Comparison of ENCODE assay signal across 13 cellular contexts in genomic region chr7:16740996-16741395, GRCh38.
"Had no signal": no experiment of that assay in that cellular context is flagged by ENCODE, and none has a peak within 500 bp of the region (broad histone marks: within the 10 kb centered on the region; RNA-seq: fewer than 3 reads in every experiment).

No MANE protein-coding gene starts in this region.

- ATAC-seq: T-cell had no signal

- H3K9me3 ChIP-seq: ascending aorta, tibial nerve had no signal

- H3K27ac ChIP-seq: ascending aorta, SK-N-MC, tibial nerve had no signal

- DNase-seq: activated CD8-positive, alpha-beta memory T cell treated with anti-CD3 and anti-CD28 coated beads, Interleukin-2, amount 50 U/mL, for 4 hours; activated CD8-positive, alpha-beta T cell treated with anti-CD3 and anti-CD28 coated beads for 36 hours; central memory CD4-positive, alpha-beta T cell; cortex of kidney; effector CD8-positive, alpha-beta T cell; left cardiac atrium; mesendoderm; stimulated activated CD4-positive, alpha-beta T cell treated with anti-CD3 and anti-CD28 coated beads, Interleukin-15, amount 100 ng/mL, for 24 hours; stimulated activated CD4-positive, alpha-beta T cell treated with anti-CD3 and anti-CD28 coated beads, Interleukin-4, amount 100 ng/mL, for 4 hours; T-cell had no signal

- H3K27me3 ChIP-seq: ascending aorta, tibial nerve had no signal

- H3K36me3 ChIP-seq: ascending aorta, tibial nerve had no signal

- H3K4me1 ChIP-seq: ascending aorta had no signal

- H3K4me3 ChIP-seq: ascending aorta, SK-N-MC, tibial nerve had no signal
